Comparison of ENCODE assay signal across 8 cellular contexts in genomic region chr11:46347637-46348311, GRCh38. TPM values are rescaled to one million over a fixed set of nuclear protein-coding genes. Genes with fewer than 3 reads are reported as not detected.
DNase-seq lines count a peak whose midpoint lies in the region; ATAC-seq and TF ChIP-seq lines count a peak whose summit lies in the region.

No MANE protein-coding gene starts in this region.

- peak overlapping the region; percentile 82 for H3K4me3 ChIP-seq in OCI-LY3 (ENCODE audit: low read length)
- H3K4me3 ChIP-seq in mononuclear cell (ENCODE audit: low read length) = peak overlapping the region; percentile 72
- H3K4me3 ChIP-seq in vagina = peak overlapping the region; percentile 75 to 92

- peaks cover 49% of the 10 kb centered on the region for H3K79me2 ChIP-seq in OCI-LY3 (ENCODE audit: low read length)

- TF ChIP-seq CTCF in OCI-LY3 (IDR thresholded peaks at IDR 0.05; ENCODE audit: low read depth, low read length) (no peak), chondrocyte (IDR thresholded peaks at IDR 0.05) (no peak), vagina (IDR thresholded peaks at IDR 0.05) (peak in 1 of 3 experiments; percentile 9)

- H3K27ac ChIP-seq in OCI-LY3 (ENCODE audit: low read length) (no peak overlapping the region), vagina (peak overlapping the region; percentile 76)

- no peaks in the 10 kb centered on the region for H3K27me3 Mint-ChIP-seq in chondrocyte (ENCODE audit: low read depth)

- peak overlapping the region; percentile 68 for H3K9ac ChIP-seq in OCI-LY3 (ENCODE audit: low read length)

- H3K4me3 Mint-ChIP-seq in chondrocyte (ENCODE audit: unreplicated experiment) = peak overlapping the region; percentile 71

- H4K20me1 ChIP-seq in OCI-LY3 (ENCODE audit: insufficient read depth, low read length) = peaks cover 6% of the 10 kb centered on the region; the same call in 1 of the 2 replicates

- POLR2A ChIA-PET in HEK293T (lab: Yijun Ruan, JAX) = interaction anchor here (1.0 to 2.1 kb wide), 4 partner anchors 9 to 105 kb away, joined by 3 to 10 read pairs (median 4); no protein-coding TSS in a partner anchor

- H3K36me3 Mint-ChIP-seq in chondrocyte (ENCODE audit: low read depth) = no peaks in the 10 kb centered on the region

- CTCF ChIA-PET in HEK293T (lab: Yijun Ruan, JAX) = interaction anchor here (0.7 to 2.6 kb wide), 3 partner anchors 9 to 36 kb away, joined by 3 to 10 read pairs (median 3); no protein-coding TSS in a partner anchor

- H3K27me3 ChIP-seq in OCI-LY3 (ENCODE audit: low read depth, low read length) = peaks cover 15% of the 10 kb centered on the region; the same call in 1 of the 2 replicates
- no peaks in the 10 kb centered on the region for H3K27me3 ChIP-seq in mononuclear cell (ENCODE audit: insufficient read depth, low read length)
- no peaks in the 10 kb centered on the region for H3K27me3 ChIP-seq in vagina

- H3K27ac Mint-ChIP-seq in chondrocyte (ENCODE audit: unreplicated experiment) = no peak overlapping the region

- H3K4me1 ChIP-seq in OCI-LY3 (ENCODE audit: low read length) = peaks cover 34% of the 10 kb centered on the region
- H3K4me1 ChIP-seq in mononuclear cell (ENCODE audit: insufficient read depth, low read length) = peaks cover 93% of the 10 kb centered on the region
- peaks cover 63% of the 10 kb centered on the region for H3K4me1 ChIP-seq in vagina

- H3K36me3 ChIP-seq in OCI-LY3 (replicated peaks; ENCODE audit: low read depth, low read length) = peaks cover 3% of the 10 kb centered on the region
- no peaks in the 10 kb centered on the region for H3K36me3 ChIP-seq in vagina

- ATAC-seq in GM21447 (IDR thresholded peaks at IDR 0.05; ENCODE audit: unreplicated experiment) = peak; percentile 3

- TF ChIP-seq POLR2A in vagina (IDR thresholded peaks at IDR 0.05) = no peak

- peak overlapping the region; percentile 100 for H3K4me2 ChIP-seq in OCI-LY3 (ENCODE audit: low read length)

- no peaks in the 10 kb centered on the region for H3K9me3 Mint-ChIP-seq in chondrocyte (ENCODE audit: low read depth)

- peaks cover 32% of the 10 kb centered on the region for H3K4me1 Mint-ChIP-seq in chondrocyte (ENCODE audit: low read depth)

- DNase-seq in chondrocyte (ENCODE audit: low spot score) (no peak), vagina (ENCODE audit: extremely low spot score in 2 of 2) (no peak), GF-D8 (lab: John Stamatoyannopoulos, UW) (no peak), HEK293T (ENCODE audit: extremely low spot score) (no peak), HK-2 (ENCODE audit: unreplicated experiment) (no peak)

- H2AFZ ChIP-seq in OCI-LY3 (ENCODE audit: low read depth, low read length) = no peak overlapping the region

- no peaks in the 10 kb centered on the region for H3K9me3 ChIP-seq in OCI-LY3 (ENCODE audit: insufficient read depth, low read length)
- H3K9me3 ChIP-seq in mononuclear cell (ENCODE audit: low read depth, low read length) = no peaks in the 10 kb centered on the region
- H3K9me3 ChIP-seq in vagina = no peaks in the 10 kb centered on the region

- intact Hi-C loops in vagina (cut with DNase I) = no loop called here

TF ChIP-seq in HEK293T, 16 proteins besides CTCF, POLR2A, EP300 and RAD21:
- TF ChIP-seq L3MBTL2 (conservative IDR thresholded peaks at IDR 0.05) = no peak
- no peak for TF ChIP-seq HDGF (IDR thresholded peaks at IDR 0.05; ENCODE audit: borderline replicate concordance)
- TF ChIP-seq SUZ12 (IDR thresholded peaks at IDR 0.05) = no peak
- no peak for TF ChIP-seq SP1 (IDR thresholded peaks at IDR 0.05)
- no peak for TF ChIP-seq ELF4 (IDR thresholded peaks at IDR 0.05)
- TF ChIP-seq ARNT (IDR thresholded peaks at IDR 0.05) = no peak
- TF ChIP-seq PKNOX1 (IDR thresholded peaks at IDR 0.05) = no peak
- TF ChIP-seq TARDBP (IDR thresholded peaks at IDR 0.05) = no peak
- TF ChIP-seq FOXK2 (IDR thresholded peaks at IDR 0.05) = no peak
- no peak for TF ChIP-seq ZNF384 (IDR thresholded peaks at IDR 0.05)
- TF ChIP-seq NFRKB (IDR thresholded peaks at IDR 0.05) = no peak
- no peak for TF ChIP-seq FOXM1 (IDR thresholded peaks at IDR 0.05; ENCODE audit: borderline replicate concordance)

RNA-seq across cellular contexts. Expression of gene DGKZ, which starts 0.5 kb away (rescaled TPM):
- 41.9 to 47.4 TPM (median 46.8 TPM) in 3 replicates for total RNA-seq in chondrocyte
- 90.6 TPM for total RNA-seq in mononuclear cell
- 78.8 TPM for total RNA-seq in vagina

RNA-seq across cellular contexts. Expression of gene MDK, which starts 33.7 kb away (rescaled TPM):
- total RNA-seq in chondrocyte (49.9 to 127 TPM (median 124 TPM) in 3 replicates), mononuclear cell (1.5 TPM), vagina (142 TPM)

RNA-seq across cellular contexts. Expression of gene CHRM4, which starts 43.8 kb away (rescaled TPM):
- total RNA-seq in chondrocyte (0.38 to 0.42 TPM in 2 of 3 replicates, not detected in the other), mononuclear cell (1.3 TPM), vagina (not detected)

Comparison
In these comparisons a context has a peak if more than half of its experiments do, and no peak if none do; other contexts are left out.
1. RNA of gene MDK, which starts 33.7 kb away (total RNA-seq): 142 TPM in vagina (single experiment) and 49.9 to 127 TPM in chondrocyte; 1.5 TPM in mononuclear cell (single experiment); every median in the first group is over 10 times any median in the second.
2. Peak in every context shown above with its lines, with median percentiles within 50 percentile points of each other: H3K4me3 ChIP-seq.